Comparison of ENCODE assay signal across 27 cellular contexts in genomic region chr3:171057075-171057474, GRCh38. TPM values are rescaled to one million over a fixed set of nuclear protein-coding genes. Genes with fewer than 3 reads are reported as not detected.
"Had no signal": no experiment of that assay in that cellular context is flagged by ENCODE, and none has a peak within 500 bp of the region (broad histone marks: within the 10 kb centered on the region; RNA-seq: fewer than 3 reads in every experiment).

No MANE protein-coding gene starts in this region.

- H3K9me3 ChIP-seq: right atrium auricular region, sigmoid colon, testis, tibial nerve, upper lobe of right lung, vagina had no signal

- H3K27ac ChIP-seq: right atrium auricular region, sigmoid colon, skin epidermis, testis, tibial nerve, upper lobe of right lung, vagina had no signal

- H3K4me1 ChIP-seq: right atrium auricular region, sigmoid colon, testis, tibial nerve, upper lobe of right lung, vagina had no signal

- H3K4me3 ChIP-seq: right atrium auricular region, sigmoid colon, skin epidermis, testis, tibial nerve, upper lobe of right lung, vagina had no signal

- H3K36me3 ChIP-seq: right atrium auricular region, sigmoid colon, tibial nerve, upper lobe of right lung, vagina had no signal

- ATAC-seq: effector memory CD8-positive, alpha-beta T cell; left lobe of liver; natural killer cell; stimulated activated naive B cell treated with anti-CD40 and anti-IgM and Interleukin-4, amounts not matched to agents 10 μg/mL and 1 μg/mL and 100 μg/mL, for 72 hours; stimulated activated naive CD8-positive, alpha-beta T cell treated with anti-CD3 and anti-CD28 coated beads, Interleukin-15, amount 100 ng/mL, for 72 hours; upper lobe of right lung had no signal

- H3K27me3 ChIP-seq: right atrium auricular region, sigmoid colon, testis, tibial nerve, upper lobe of right lung, vagina had no signal

- DNase-seq: effector memory CD8-positive, alpha-beta T cell; foreskin melanocyte; head of caudate nucleus; hippocampal formation; natural killer cell; posterior cingulate gyrus; sigmoid colon; stimulated activated CD4-positive, alpha-beta T cell treated with anti-CD3 and anti-CD28 coated beads, Interleukin-2, amount 100 ng/mL, for 24 hours; stimulated activated CD4-positive, alpha-beta T cell treated with anti-CD3 and anti-CD28 coated beads, Interleukin-4, amount 100 ng/mL, for 4 hours; stimulated activated naive B cell treated with anti-CD40 and anti-IgM and Interleukin-4, amounts not matched to agents 10 μg/mL and 1 μg/mL and 100 μg/mL, for 72 hours; stimulated activated naive CD8-positive, alpha-beta T cell treated with anti-CD3 and anti-CD28 coated beads, Interleukin-15, amount 100 ng/mL, for 72 hours; testis; upper lobe of right lung had no signal

RNA-seq across cellular contexts. Expression of gene SLC2A2, which starts 30.6 kb away (rescaled TPM):
- total RNA-seq: epithelial cell of proximal tubule, lower leg skin, mammary epithelial cell, mesothelial cell of epicardium, myocyte, natural killer cell, neural crest cell, osteocyte, pulmonary artery endothelial cell, right atrium auricular region, sigmoid colon, subcutaneous adipose tissue, testis, tibial nerve, upper lobe of right lung, vagina had no signal
- polyA plus RNA-seq: mammary epithelial cell, sigmoid colon had no signal
